In genomic region chr21:44066116-44066515, GRCh38 we compare ENCODE assay signal across 13 cellular contexts. TPM values are rescaled to one million over a fixed set of nuclear protein-coding genes. Genes with fewer than 3 reads are reported as not detected.
DNase-seq lines count a peak whose midpoint lies in the region; ATAC-seq and TF ChIP-seq lines count a peak whose summit lies in the region.
"Had no signal": no experiment of that assay in that cellular context is flagged by ENCODE, and none has a peak within 500 bp of the region (broad histone marks: within the 10 kb centered on the region; RNA-seq: fewer than 3 reads in every experiment).

No MANE protein-coding gene starts in this region.

- H3K9me3 ChIP-seq in effector memory CD4-positive, alpha-beta T cell (ENCODE audit: control insufficient read depth, low read length): no peaks in the 10 kb centered on the region
- H3K9me3 ChIP-seq in stomach: no peaks in the 10 kb centered on the region

- CTCF ChIA-PET in activated naive CD4-positive, alpha-beta T cell treated with anti-CD3 and anti-CD28 coated beads, Interleukin-2, amount 10 ng/mL, durations not matched to agents 7 days and 5 days (lab: Charles Lee): interaction anchor here (0.6 kb wide), 2 partner anchors 128 to 141 kb away, joined by 3 read pairs; no protein-coding TSS in a partner anchor
- CTCF ChIA-PET in activated CD4-positive, alpha-beta memory T cell treated with anti-CD3 and anti-CD28 coated beads, Interleukin-2, amount 10 ng/mL, durations not matched to agents 7 days and 5 days (lab: Charles Lee): interaction anchor here (1.0 to 1.1 kb wide), 2 partner anchors 19 to 52 kb away, joined by 4 read pairs; no protein-coding TSS in a partner anchor

- no peaks in the 10 kb centered on the region for H3K27me3 Mint-ChIP-seq in activated naive CD4-positive, alpha-beta T cell treated with anti-CD3 and anti-CD28 coated beads, Interleukin-2, amount 10 ng/mL, durations not matched to agents 7 days and 5 days
- H3K27me3 Mint-ChIP-seq in activated CD4-positive, alpha-beta memory T cell treated with anti-CD3 and anti-CD28 coated beads, Interleukin-2, amount 10 ng/mL, durations not matched to agents 7 days and 5 days: no peaks in the 10 kb centered on the region

- peaks cover 17% of the 10 kb centered on the region for H3K4me1 ChIP-seq in effector memory CD4-positive, alpha-beta T cell (ENCODE audit: control insufficient read depth, insufficient read depth, low read length, poor library complexity, severe bottlenecking)
- H3K4me1 ChIP-seq in stomach: peaks cover 0 to 13% (median 6%) of the 10 kb centered on the region in 4 donors

- intact Hi-C loops in stomach (cut with DNase I; ENCODE audit: low total_unique reads): no loop called here

- H3K27me3 ChIP-seq in effector memory CD4-positive, alpha-beta T cell (replicated peaks; ENCODE audit: control insufficient read depth, insufficient read depth, low read length, poor library complexity, severe bottlenecking): no peaks in the 10 kb centered on the region
- H3K27me3 ChIP-seq in stomach: no peaks in the 10 kb centered on the region
- H3K27me3 ChIP-seq: brain microvascular endothelial cell had no signal

- H3K36me3 ChIP-seq in effector memory CD4-positive, alpha-beta T cell (ENCODE audit: control insufficient read depth, insufficient read depth, low read length): peaks cover 51% of the 10 kb centered on the region
- peaks cover 30 to 94% (median 85%) of the 10 kb centered on the region in 4 donors for H3K36me3 ChIP-seq in stomach

- DNase-seq in activated naive CD4-positive, alpha-beta T cell treated with anti-CD3 and anti-CD28 coated beads, Interleukin-2, amount 10 ng/mL, durations not matched to agents 7 days and 5 days: no peak
- no peak for DNase-seq in activated naive CD4-positive, alpha-beta T cell (lab: John Stamatoyannopoulos, UW)
- DNase-seq in activated CD4-positive, alpha-beta memory T cell treated with anti-CD3 and anti-CD28 coated beads, Interleukin-2, amount 10 ng/mL, durations not matched to agents 7 days and 5 days: no peak
- DNase-seq in effector memory CD4-positive, alpha-beta T cell: no peak
- DNase-seq in stomach: no peak
- DNase-seq in dermis blood vessel endothelial cell: no peak
- DNase-seq in NCI-H2029 treated with DMSO at 0.1 percent for 48 hours (lab: John Stamatoyannopoulos, UW): no peak
- DNase-seq: DMS153, HFFc6, NCI-H2107, NCI-H748 treated with DMSO at 0.1 percent for 48 hours had no signal

- H3K4me3 ChIP-seq in effector memory CD4-positive, alpha-beta T cell (ENCODE audit: insufficient read depth, low read depth, low read length, poor library complexity, severe bottlenecking): no peak overlapping the region
- no peak overlapping the region for H3K4me3 ChIP-seq in stomach

- peak overlapping the region; percentile 95 for H3K27ac Mint-ChIP-seq in activated naive CD4-positive, alpha-beta T cell treated with anti-CD3 and anti-CD28 coated beads, Interleukin-2, amount 10 ng/mL, durations not matched to agents 7 days and 5 days
- peak overlapping the region; percentile 91 for H3K27ac Mint-ChIP-seq in activated CD4-positive, alpha-beta memory T cell treated with anti-CD3 and anti-CD28 coated beads, Interleukin-2, amount 10 ng/mL, durations not matched to agents 7 days and 5 days
- H3K27ac Mint-ChIP-seq: HFFc6 had no signal

- H3K4me3 Mint-ChIP-seq in activated naive CD4-positive, alpha-beta T cell treated with anti-CD3 and anti-CD28 coated beads, Interleukin-2, amount 10 ng/mL, durations not matched to agents 7 days and 5 days: peak overlapping the region; percentile 65
- peak overlapping the region; percentile 15 for H3K4me3 Mint-ChIP-seq in activated CD4-positive, alpha-beta memory T cell treated with anti-CD3 and anti-CD28 coated beads, Interleukin-2, amount 10 ng/mL, durations not matched to agents 7 days and 5 days
- H3K4me3 Mint-ChIP-seq: HFFc6 had no signal

- TF ChIP-seq EP300 in stomach (IDR thresholded peaks at IDR 0.05): no peak

- H3K27ac ChIP-seq in effector memory CD4-positive, alpha-beta T cell (ENCODE audit: insufficient read depth, low read length, poor library complexity, severe bottlenecking): peak overlapping the region; percentile 71
- H3K27ac ChIP-seq in stomach: peak overlapping the region in 3 of 5 donors; percentile 31 to 59 (median 46)
- H3K27ac ChIP-seq: brain microvascular endothelial cell had no signal

- no peak for TF ChIP-seq POLR2A in stomach (IDR thresholded peaks at IDR 0.05)

- peaks cover 34% of the 10 kb centered on the region for H3K4me1 Mint-ChIP-seq in activated naive CD4-positive, alpha-beta T cell treated with anti-CD3 and anti-CD28 coated beads, Interleukin-2, amount 10 ng/mL, durations not matched to agents 7 days and 5 days
- peaks cover 44% of the 10 kb centered on the region for H3K4me1 Mint-ChIP-seq in activated CD4-positive, alpha-beta memory T cell treated with anti-CD3 and anti-CD28 coated beads, Interleukin-2, amount 10 ng/mL, durations not matched to agents 7 days and 5 days

- POLR2A ChIA-PET in activated CD4-positive, alpha-beta memory T cell treated with anti-CD3 and anti-CD28 coated beads, Interleukin-2, amount 10 ng/mL, durations not matched to agents 7 days and 5 days (lab: Charles Lee): interaction anchor here (1.1 to 5.5 kb wide), 5 partner anchors 8 to 53 kb away, joined by 4 to 53 read pairs (median 8); partner anchors contain the start of gene TRAPPC10

- WGBS in stomach, 5 donors: 81 to 94% (median 87%) methylated on average over 10 of the region's 10 CpGs

- no peak for ATAC-seq in GM21360 (IDR thresholded peaks at IDR 0.05; ENCODE audit: unreplicated experiment)

- no peaks in the 10 kb centered on the region for H3K9me3 Mint-ChIP-seq in activated naive CD4-positive, alpha-beta T cell treated with anti-CD3 and anti-CD28 coated beads, Interleukin-2, amount 10 ng/mL, durations not matched to agents 7 days and 5 days
- no peaks in the 10 kb centered on the region for H3K9me3 Mint-ChIP-seq in activated CD4-positive, alpha-beta memory T cell treated with anti-CD3 and anti-CD28 coated beads, Interleukin-2, amount 10 ng/mL, durations not matched to agents 7 days and 5 days
- H3K9me3 Mint-ChIP-seq: HFFc6 had no signal

- no peak for TF ChIP-seq CTCF in stomach (IDR thresholded peaks at IDR 0.05)

- peaks cover 50% of the 10 kb centered on the region for H3K36me3 Mint-ChIP-seq in activated naive CD4-positive, alpha-beta T cell treated with anti-CD3 and anti-CD28 coated beads, Interleukin-2, amount 10 ng/mL, durations not matched to agents 7 days and 5 days
- peaks cover 74% of the 10 kb centered on the region for H3K36me3 Mint-ChIP-seq in activated CD4-positive, alpha-beta memory T cell treated with anti-CD3 and anti-CD28 coated beads, Interleukin-2, amount 10 ng/mL, durations not matched to agents 7 days and 5 days (ENCODE audit: low read depth)

RNA-seq across cellular contexts. Expression of gene PWP2, which starts 41.1 kb away (rescaled TPM):
- total RNA-seq in activated CD4-positive, alpha-beta memory T cell treated with anti-CD3 and anti-CD28 coated beads, Interleukin-2, amount 10 ng/mL, durations not matched to agents 7 days and 5 days: 10 to 100 TPM; 18.6 to 22.5 TPM
- total RNA-seq in stomach: 10 to 100 TPM in 2 of 5 donors, 1 to 10 TPM in 2, not detected in 1; 4.6 to 29.2 (median 14.7) TPM
- 10 to 100 TPM in 1 of 3 donors, 1 to 10 TPM in 2; 2.4 to 15.3 (median 6.3) TPM for polyA plus RNA-seq in stomach
- 8.2 and 39.1 TPM in 2 replicates for total RNA-seq in dermis blood vessel endothelial cell

RNA-seq across cellular contexts. Expression of gene TRAPPC10, which starts 54.0 kb away (rescaled TPM):
- 10 to 100 TPM; 76.0 to 76.5 TPM for total RNA-seq in activated CD4-positive, alpha-beta memory T cell treated with anti-CD3 and anti-CD28 coated beads, Interleukin-2, amount 10 ng/mL, durations not matched to agents 7 days and 5 days
- total RNA-seq in stomach (10 to 100 TPM; 14.6 to 88.1 (median 46.9) TPM), dermis blood vessel endothelial cell (25.5 and 27.0 TPM in 2 replicates)
- polyA plus RNA-seq in stomach: 1 to 10 TPM; 3.7 to 7.3 (median 6.0) TPM
